In the genomic region with DNA sequence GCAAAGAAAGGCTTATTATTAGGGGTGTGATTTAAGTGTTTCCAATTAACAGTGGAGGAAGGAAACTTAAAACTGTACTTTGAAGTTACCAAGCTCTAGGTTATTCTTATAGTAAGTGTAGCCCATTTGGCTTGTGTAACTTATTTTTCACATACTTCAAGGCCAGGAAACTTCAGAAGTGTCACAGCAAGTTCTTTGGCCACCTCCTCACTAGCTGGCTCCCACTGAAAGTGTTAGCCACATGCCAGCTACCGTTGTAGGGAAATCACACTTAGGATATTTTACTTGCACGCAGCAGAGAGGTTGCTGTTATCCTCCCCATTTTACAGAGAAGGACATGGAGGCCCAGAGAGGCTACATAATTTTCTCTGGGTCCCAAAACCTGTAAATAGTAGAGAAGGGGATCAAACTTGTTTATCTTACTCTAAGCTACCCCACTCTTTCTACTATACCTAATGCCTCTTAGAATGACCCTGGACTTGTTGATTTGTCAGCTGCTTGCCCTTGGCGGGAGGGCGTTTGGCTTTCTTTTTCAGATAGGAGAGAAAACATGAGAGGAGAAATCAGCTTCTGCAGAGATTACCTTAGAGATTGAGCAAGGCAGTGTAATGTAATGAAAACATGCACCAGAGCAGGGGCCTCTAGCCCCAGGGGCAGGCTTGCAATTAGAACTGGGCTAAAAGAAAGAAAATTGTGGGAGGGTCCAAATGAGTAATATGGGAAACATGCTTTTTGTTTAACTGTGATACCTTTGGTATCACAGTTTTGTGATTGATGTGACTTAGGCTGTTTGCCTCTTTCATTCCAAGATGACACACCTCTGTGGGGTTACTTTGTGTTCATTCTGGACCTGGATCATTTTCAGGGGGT, we compare ENCODE assay signal across 17 cellular contexts.
DNase-seq lines count a peak whose midpoint lies in the region; ATAC-seq and TF ChIP-seq lines count a peak whose summit lies in the region.
"Had no signal": no experiment of that assay in that cellular context is flagged by ENCODE, and none has a peak within 500 bp of the region (broad histone marks: within the 10 kb centered on the region; RNA-seq: fewer than 3 reads in every experiment).

No MANE protein-coding gene starts in this region.

- no peak overlapping the region for H3K4me3 ChIP-seq in body of pancreas
- H3K4me3 ChIP-seq in smooth muscle cell: no peak overlapping the region
- H3K4me3 ChIP-seq: GM12878, Peyer's patch, tibial artery had no signal

- H3F3A ChIP-seq in smooth muscle cell (ENCODE audit: low read depth): peaks cover 22% of the 10 kb centered on the region

- H3K36me3 ChIP-seq in body of pancreas (replicated peaks in 1 of 2; ENCODE audit: insufficient read depth in 1 of 2, low read depth in 2 of 2) (no peaks in the 10 kb centered on the region), smooth muscle cell (ENCODE audit: low read depth) (no peaks in the 10 kb centered on the region)
- H3K36me3 ChIP-seq: Peyer's patch, tibial artery had no signal

- H2AFZ ChIP-seq in smooth muscle cell (ENCODE audit: low read depth): no peak overlapping the region

- H3K27me3 ChIP-seq in body of pancreas (no peaks in the 10 kb centered on the region), smooth muscle cell (ENCODE audit: low read depth) (no peaks in the 10 kb centered on the region)
- H3K27me3 ChIP-seq: Peyer's patch, tibial artery had no signal

- peak overlapping the region; percentile 65 to 77 (median 69) for H3K27ac ChIP-seq in body of pancreas
- peak overlapping the region; percentile 71 for H3K27ac ChIP-seq in smooth muscle cell (ENCODE audit: low read depth)
- H3K27ac ChIP-seq: tibial artery had no signal

- peaks cover 6% of the 10 kb centered on the region for H4K20me1 ChIP-seq in smooth muscle cell (ENCODE audit: low read depth)

- no peak overlapping the region for H3K9ac ChIP-seq in smooth muscle cell (ENCODE audit: low read depth)

- TF ChIP-seq CTCF in body of pancreas (IDR thresholded peaks at IDR 0.05): no peak
- no peak for TF ChIP-seq CTCF in smooth muscle cell (IDR thresholded peaks at IDR 0.05; ENCODE audit: borderline replicate concordance, insufficient read depth, poor library complexity, severe bottlenecking)

- no peaks in the 10 kb centered on the region for H3K9me3 ChIP-seq in body of pancreas
- no peaks in the 10 kb centered on the region for H3K9me3 ChIP-seq in smooth muscle cell (replicated peaks; ENCODE audit: low read depth)
- H3K9me3 ChIP-seq: Peyer's patch, tibial artery had no signal

- H3K4me2 ChIP-seq in smooth muscle cell: peak overlapping the region; percentile 58

- intact Hi-C loops in body of pancreas (cut with DNase I): no loop called here

- TF ChIP-seq POLR2A in body of pancreas (IDR thresholded peaks at IDR 0.05): no peak

- H3K79me2 ChIP-seq in smooth muscle cell (ENCODE audit: low read depth): peaks cover 33% of the 10 kb centered on the region

- ATAC-seq in body of pancreas (peak; percentile 33), HG03442 (IDR thresholded peaks at IDR 0.05; ENCODE audit: unreplicated experiment) (no peak)
- ATAC-seq: activated naive CD8-positive, alpha-beta T cell treated with anti-CD3 and anti-CD28 coated beads, Interleukin-2, amount 50 U/mL, for 24 hours; GM12878; T-helper 17 cell had no signal

- WGBS in body of pancreas, 2 donors: 18 to 24% methylated on average over 4 of the region's 4 CpGs
- WGBS in smooth muscle cell (ENCODE audit: low lambda C conversion rate): 48% methylated on average over 4 of the region's 4 CpGs

- DNase-seq in M059J (ENCODE audit: low read depth): peak; percentile 89
- peak in 3 of 4 donors; percentile 40 to 58 (median 44) for DNase-seq in body of pancreas
- DNase-seq in islet precursor cell: peak; percentile 84
- DNase-seq in smooth muscle cell (lab: John Stamatoyannopoulos, UW; ENCODE audit: unreplicated experiment): no peak
- no peak for DNase-seq in SHP77 (lab: John Stamatoyannopoulos, UW)
- no peak for DNase-seq in iPS-NIHi7 (ENCODE audit: extremely low spot score)
- DNase-seq in activated gamma-delta T cell (lab: John Stamatoyannopoulos, UW): no peak
- DNase-seq: activated CD4-positive, alpha-beta T cell treated with anti-CD3 and anti-CD28 coated beads for 4 hours; activated naive CD8-positive, alpha-beta T cell treated with anti-CD3 and anti-CD28 coated beads, Interleukin-2, amount 50 U/mL, for 24 hours; NCI-H1930; NCI-H69; Peyer's patch; stimulated activated CD4-positive, alpha-beta T cell treated with anti-CD3 and anti-CD28 coated beads, Interleukin-1b, Interleukin-23, amount 100 ng/mL, for 48 hours; T-helper 17 cell; tibial artery had no signal

- H3K4me1 ChIP-seq in body of pancreas: peaks cover 89% of the 10 kb centered on the region
- H3K4me1 ChIP-seq in smooth muscle cell (ENCODE audit: low read depth): peaks cover 34% of the 10 kb centered on the region

Comparison
In these comparisons a context has a peak if more than half of its experiments do, and no peak if none do; other contexts are left out.
1. DNase-seq: peak in M059J (single experiment), body of pancreas (3 of 4) and islet precursor cell (single experiment); none in smooth muscle cell (single experiment), SHP77 (0 of 2), iPS-NIHi7 (single experiment) and activated gamma-delta T cell (single experiment).